Comparison of ENCODE assay signal across 29 cellular contexts in genomic region chr15:68143785-68144184, GRCh38.
"Had no signal": no experiment of that assay in that cellular context is flagged by ENCODE, and none has a peak within 500 bp of the region (broad histone marks: within the 10 kb centered on the region; RNA-seq: fewer than 3 reads in every experiment).

No MANE protein-coding gene starts in this region.

- H3K27me3 Mint-ChIP-seq: naive thymus-derived CD8-positive, alpha-beta T cell; stimulated activated naive CD8-positive, alpha-beta T cell treated with anti-CD3 and anti-CD28 coated beads, Interleukin-15, Interleukin-2, amounts not matched to agents 100 ng/mL and 50 ng/mL, for 24 hours had no signal

- ATAC-seq: left colon; left lung; lower lobe of right lung; naive thymus-derived CD8-positive, alpha-beta T cell; pancreas; right cardiac atrium; sciatic nerve had no signal

- H3K27ac Mint-ChIP-seq: stimulated activated naive CD8-positive, alpha-beta T cell treated with anti-CD3 and anti-CD28 coated beads, Interleukin-15, Interleukin-2, amounts not matched to agents 100 ng/mL and 50 ng/mL, for 24 hours had no signal

- DNase-seq: kidney; left colon; left lung; lower lobe of right lung; mammary epithelial cell; mesenchymal stem cell; naive thymus-derived CD8-positive, alpha-beta T cell; nucleus accumbens; pancreas; posterior cingulate gyrus; retina; right cardiac atrium; stimulated activated CD4-positive, alpha-beta T cell treated with anti-CD3 and anti-CD28 coated beads, Interleukin-12 subunit alpha, Interleukin-12 subunit beta, amount 100 ng/mL, for 4 hours; stimulated activated CD4-positive, alpha-beta T cell treated with anti-CD3 and anti-CD28 coated beads, Interleukin-15, amount 100 ng/mL, for 24 hours; stimulated activated CD4-positive, alpha-beta T cell treated with anti-CD3 and anti-CD28 coated beads, Interleukin-2, amount 100 ng/mL, for 24 hours; stimulated activated CD4-positive, alpha-beta T cell treated with anti-CD3 and anti-CD28 coated beads, Interleukin-4, amount 100 ng/mL, for 1 hour; stimulated activated naive CD4-positive, alpha-beta T cell; tibial artery; trophoblast cell; uterus had no signal

- H3K9me3 Mint-ChIP-seq: naive thymus-derived CD8-positive, alpha-beta T cell; nephron; neural crest cell; stimulated activated naive CD8-positive, alpha-beta T cell treated with anti-CD3 and anti-CD28 coated beads, Interleukin-15, Interleukin-2, amounts not matched to agents 100 ng/mL and 50 ng/mL, for 24 hours had no signal

- H3K27me3 ChIP-seq: hepatocyte, left lung, pancreas, suprapubic skin, tibial artery, uterus had no signal

- H3K36me3 ChIP-seq: prostate gland, uterus had no signal

- H3K4me3 ChIP-seq: hepatocyte, left lung, lower lobe of right lung, pancreas, prostate gland, skin epidermis, suprapubic skin, thoracic aorta, tibial artery, uterus had no signal

- H3K4me2 ChIP-seq: hepatocyte had no signal

- H2AFZ ChIP-seq: hepatocyte had no signal

- H3K27ac ChIP-seq: hepatocyte, left lung, lower lobe of right lung, pancreas, prostate gland, skin epidermis, suprapubic skin, thoracic aorta, tibial artery, uterus had no signal

- H3K4me1 ChIP-seq: prostate gland, uterus had no signal

- H3K9me3 ChIP-seq: left lung, lower lobe of right lung, pancreas, prostate gland, suprapubic skin, thoracic aorta, tibial artery, uterus had no signal

- H3K4me3 Mint-ChIP-seq: naive thymus-derived CD8-positive, alpha-beta T cell; nephron; neural crest cell; stimulated activated naive CD8-positive, alpha-beta T cell treated with anti-CD3 and anti-CD28 coated beads, Interleukin-15, Interleukin-2, amounts not matched to agents 100 ng/mL and 50 ng/mL, for 24 hours had no signal
